18 cellular contexts compared by ENCODE assay signal in the genomic region with DNA sequence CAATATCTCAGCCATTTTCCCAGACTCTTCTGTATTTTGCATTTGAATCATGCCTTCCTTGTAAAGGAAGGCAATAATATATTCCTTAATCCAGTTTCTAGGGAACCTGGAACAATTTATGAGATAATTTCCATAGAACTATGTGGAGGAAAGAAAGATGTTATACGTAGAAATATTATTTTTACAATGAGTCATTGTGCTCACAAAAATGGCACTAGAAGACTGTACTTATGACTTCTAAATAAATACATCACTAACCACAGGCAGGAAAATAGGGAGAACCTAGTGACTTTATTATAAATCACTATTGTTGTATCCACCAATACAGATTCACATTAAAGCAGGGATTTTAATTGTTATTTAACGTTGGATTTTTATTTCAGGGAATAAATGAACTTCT.
DNase-seq lines count a peak whose midpoint lies in the region; ATAC-seq and TF ChIP-seq lines count a peak whose summit lies in the region.
"Had no signal": no experiment of that assay in that cellular context is flagged by ENCODE, and none has a peak within 500 bp of the region (broad histone marks: within the 10 kb centered on the region; RNA-seq: fewer than 3 reads in every experiment).

No MANE protein-coding gene starts in this region.

- peak overlapping the region; percentile 73 for H3K27ac Mint-ChIP-seq in chondrocyte (ENCODE audit: unreplicated experiment)
- H3K27ac Mint-ChIP-seq: CD8-positive, alpha-beta memory T cell had no signal

- no peak for TF ChIP-seq EP300 in sigmoid colon (IDR thresholded peaks at IDR 0.05)

- TF ChIP-seq CTCF in chondrocyte (IDR thresholded peaks at IDR 0.05) (no peak), fibroblast of the aortic adventitia (IDR thresholded peaks at IDR 0.05; ENCODE audit: insufficient read depth, low read length) (no peak), sigmoid colon (IDR thresholded peaks at IDR 0.05) (no peak)

- TF ChIP-seq POLR2A in sigmoid colon (IDR thresholded peaks at IDR 0.05), result no peak

- H3K36me3 Mint-ChIP-seq in chondrocyte (ENCODE audit: low read depth), result peaks cover 2% of the 10 kb centered on the region
- H3K36me3 Mint-ChIP-seq: CD8-positive, alpha-beta memory T cell had no signal

- H3K27ac ChIP-seq in sigmoid colon, result no peak overlapping the region
- H3K27ac ChIP-seq: BLaER1, HL-60, SJSA1 had no signal

- H3K4me3 Mint-ChIP-seq in chondrocyte (ENCODE audit: unreplicated experiment), result no peak overlapping the region
- H3K4me3 Mint-ChIP-seq: CD8-positive, alpha-beta memory T cell had no signal

- no peak overlapping the region for H3K4me3 ChIP-seq in fibroblast of the aortic adventitia (ENCODE audit: low read depth, low read length)
- H3K4me3 ChIP-seq in sigmoid colon, result no peak overlapping the region
- H3K4me3 ChIP-seq: BLaER1, GM12878, SJSA1 had no signal

- peaks cover 13% of the 10 kb centered on the region for H3K27me3 Mint-ChIP-seq in chondrocyte (ENCODE audit: low read depth)

- H3K36me3 ChIP-seq in sigmoid colon, result no peaks in the 10 kb centered on the region
- H3K36me3 ChIP-seq: BLaER1, SJSA1 had no signal

- ATAC-seq in GM18519 (IDR thresholded peaks at IDR 0.05; ENCODE audit: low FRiP score, unreplicated experiment), result no peak
- ATAC-seq: GM12878 had no signal

- 71 to 83% methylated on average over 2 of the region's 2 CpGs for WGBS in sigmoid colon, 2 donors

- no peaks in the 10 kb centered on the region for H3K27me3 ChIP-seq in sigmoid colon
- H3K27me3 ChIP-seq: BLaER1 had no signal

- H3K4me1 Mint-ChIP-seq in chondrocyte (ENCODE audit: low read depth), result peaks cover 13% of the 10 kb centered on the region
- H3K4me1 Mint-ChIP-seq: CD8-positive, alpha-beta memory T cell had no signal

- peak; percentile 43 for DNase-seq in LHCN-M2 (ENCODE audit: low read depth)
- no peak for DNase-seq in chondrocyte (ENCODE audit: low spot score)
- peak; percentile 53 for DNase-seq in fibroblast of the aortic adventitia (ENCODE audit: low read depth)
- DNase-seq in glomerular visceral epithelial cell (ENCODE audit: extremely low spot score), result no peak
- DNase-seq in NCI-H524 treated with DMSO at 0.1 percent for 48 hours (lab: John Stamatoyannopoulos, UW), result no peak
- DNase-seq in sigmoid colon, result no peak
- DNase-seq: CD8-positive, alpha-beta memory T cell; DND-41; GDM1; NCI-H1417 treated with DMSO at 0.1 percent for 48 hours; NCI-H1930; NCI-H446; OCI-M1 had no signal

- H3K9me3 ChIP-seq in sigmoid colon, result no peaks in the 10 kb centered on the region
- H3K9me3 ChIP-seq: BLaER1, SJSA1 had no signal

- H3K4me1 ChIP-seq in sigmoid colon, result peaks cover 0 to 14% (median 7%) of the 10 kb centered on the region in 4 donors
- H3K4me1 ChIP-seq: BLaER1, SJSA1 had no signal

- intact Hi-C loops in sigmoid colon (cut with DNase I), result no loop called here

- no peaks in the 10 kb centered on the region for H3K9me3 Mint-ChIP-seq in chondrocyte (ENCODE audit: low read depth)
- H3K9me3 Mint-ChIP-seq: CD8-positive, alpha-beta memory T cell had no signal

Comparison
In these comparisons a context has a peak if more than half of its experiments do, and no peak if none do; other contexts are left out.
1. DNase-seq: peak in LHCN-M2 (single experiment) and fibroblast of the aortic adventitia (single experiment); none in chondrocyte (single experiment), glomerular visceral epithelial cell (single experiment), NCI-H524 treated with DMSO at 0.1 percent for 48 hours (single experiment) and sigmoid colon (single experiment).